In the genomic region with DNA sequence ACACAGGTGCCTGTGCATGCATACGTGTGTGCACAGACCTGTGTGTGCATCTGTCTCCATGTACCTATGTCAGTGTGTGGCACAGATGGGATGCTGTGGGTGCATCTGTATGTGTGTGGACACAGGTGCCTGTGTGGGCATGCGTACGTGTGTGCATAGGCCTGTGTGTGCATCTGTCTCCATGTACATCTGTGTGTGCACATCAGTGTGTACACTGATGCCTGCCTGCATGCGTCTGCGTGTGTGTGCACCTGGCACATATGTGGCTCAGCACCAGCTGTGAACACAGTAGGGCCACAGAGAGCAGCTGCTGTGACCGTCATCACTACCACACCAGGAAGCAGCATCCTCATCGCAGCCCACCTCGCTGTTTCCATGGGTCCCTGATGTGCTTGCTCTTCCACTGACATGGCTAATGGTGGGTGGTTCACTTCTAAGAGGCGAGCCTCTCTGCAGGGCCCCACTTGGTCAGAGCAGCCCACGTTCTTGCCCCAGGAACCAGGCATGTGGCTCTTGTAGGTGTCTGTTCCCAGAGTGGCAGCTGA, we compare ENCODE assay signal across 1 cellular context.
TF ChIP-seq lines count a peak whose summit lies in the region.

No MANE protein-coding gene starts in this region.

TF ChIP-seq in IMR-90, 13 proteins besides CTCF, POLR2A, EP300 and RAD21:
- TF ChIP-seq CEBPB (IDR thresholded peaks at IDR 0.05; ENCODE audit: low read depth, low read length) (no peak), NFE2L2 (IDR thresholded peaks at IDR 0.05; ENCODE audit: low read depth, low read length) (no peak), RCOR1 (IDR thresholded peaks at IDR 0.05; ENCODE audit: insufficient replicate concordance, low read length) (no peak), FOS (IDR thresholded peaks at IDR 0.05; ENCODE audit: low read depth, low read length) (no peak), MAZ (IDR thresholded peaks at IDR 0.05; ENCODE audit: borderline replicate concordance, low read depth, low read length) (no peak), CHD1 (IDR thresholded peaks at IDR 0.05; ENCODE audit: low read depth, low read length) (no peak), RFX5 (IDR thresholded peaks at IDR 0.05; ENCODE audit: low read depth, low read length) (no peak), MXI1 (IDR thresholded peaks at IDR 0.05; ENCODE audit: borderline replicate concordance, low read depth, low read length) (no peak), BHLHE40 (IDR thresholded peaks at IDR 0.05; ENCODE audit: low read depth, low read length) (no peak), MAFK (IDR thresholded peaks at IDR 0.05; ENCODE audit: low read depth, low read length) (no peak), SMC3 (IDR thresholded peaks at IDR 0.05; ENCODE audit: low read depth, low read length) (no peak)
- TF ChIP-seq, protein P1, sequence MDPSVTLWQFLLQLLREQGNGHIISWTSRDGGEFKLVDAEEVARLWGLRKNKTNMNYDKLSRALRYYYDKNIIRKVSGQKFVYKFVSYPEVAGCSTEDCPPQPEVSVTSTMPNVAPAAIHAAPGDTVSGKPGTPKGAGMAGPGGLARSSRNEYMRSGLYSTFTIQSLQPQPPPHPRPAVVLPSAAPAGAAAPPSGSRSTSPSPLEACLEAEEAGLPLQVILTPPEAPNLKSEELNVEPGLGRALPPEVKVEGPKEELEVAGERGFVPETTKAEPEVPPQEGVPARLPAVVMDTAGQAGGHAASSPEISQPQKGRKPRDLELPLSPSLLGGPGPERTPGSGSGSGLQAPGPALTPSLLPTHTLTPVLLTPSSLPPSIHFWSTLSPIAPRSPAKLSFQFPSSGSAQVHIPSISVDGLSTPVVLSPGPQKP (IDR thresholded peaks at IDR 0.05; ENCODE audit: borderline replicate concordance, low read depth, low read length) = no peak
- TF ChIP-seq, protein P2, sequence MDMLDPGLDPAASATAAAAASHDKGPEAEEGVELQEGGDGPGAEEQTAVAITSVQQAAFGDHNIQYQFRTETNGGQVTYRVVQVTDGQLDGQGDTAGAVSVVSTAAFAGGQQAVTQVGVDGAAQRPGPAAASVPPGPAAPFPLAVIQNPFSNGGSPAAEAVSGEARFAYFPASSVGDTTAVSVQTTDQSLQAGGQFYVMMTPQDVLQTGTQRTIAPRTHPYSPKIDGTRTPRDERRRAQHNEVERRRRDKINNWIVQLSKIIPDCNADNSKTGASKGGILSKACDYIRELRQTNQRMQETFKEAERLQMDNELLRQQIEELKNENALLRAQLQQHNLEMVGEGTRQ (IDR thresholded peaks at IDR 0.05; ENCODE audit: low read depth, low read length) = no peak
